ENCODE assay signal across 16 cellular contexts in genomic region chr14:49816844-49817243, GRCh38. TPM values are rescaled to one million over a fixed set of nuclear protein-coding genes. Genes with fewer than 3 reads are reported as not detected.
DNase-seq lines count a peak whose midpoint lies in the region; ATAC-seq and TF ChIP-seq lines count a peak whose summit lies in the region.
"Had no signal": no experiment of that assay in that cellular context is flagged by ENCODE, and none has a peak within 500 bp of the region (broad histone marks: within the 10 kb centered on the region; RNA-seq: fewer than 3 reads in every experiment).

No MANE protein-coding gene starts in this region.

- H3K36me3 Mint-ChIP-seq in natural killer cell (peaks cover 28% of the 10 kb centered on the region), memory B cell (peaks cover 45% of the 10 kb centered on the region)
- H3K36me3 Mint-ChIP-seq in natural killer cell treated with Interleukin-12 subunit alpha and Interleukin-12 subunit beta and Interleukin-15 and Interleukin-18, amount 100 ng/mL, for 72 hours = peaks cover 43% of the 10 kb centered on the region
- H3K36me3 Mint-ChIP-seq in activated T-helper 17 cell treated with anti-CD3 and anti-CD28 coated beads, Interleukin-2, amount 50 U/mL, for 72 hours (ENCODE audit: low read depth) = peaks cover 92% of the 10 kb centered on the region
- peaks cover 81% of the 10 kb centered on the region for H3K36me3 Mint-ChIP-seq in activated CD4-positive, alpha-beta memory T cell treated with anti-CD3 and anti-CD28 coated beads, Interleukin-2, amount 10 ng/mL, durations not matched to agents 7 days and 5 days (ENCODE audit: low read depth)

- H3K27me3 Mint-ChIP-seq in natural killer cell (ENCODE audit: low read depth in 2 of 2) (no peaks in the 10 kb centered on the region), memory B cell (no peaks in the 10 kb centered on the region)
- no peaks in the 10 kb centered on the region for H3K27me3 Mint-ChIP-seq in natural killer cell treated with Interleukin-12 subunit alpha and Interleukin-12 subunit beta and Interleukin-15 and Interleukin-18, amount 100 ng/mL, for 72 hours
- H3K27me3 Mint-ChIP-seq in activated T-helper 17 cell treated with anti-CD3 and anti-CD28 coated beads, Interleukin-2, amount 50 U/mL, for 72 hours = no peaks in the 10 kb centered on the region
- no peaks in the 10 kb centered on the region for H3K27me3 Mint-ChIP-seq in activated CD4-positive, alpha-beta memory T cell treated with anti-CD3 and anti-CD28 coated beads, Interleukin-2, amount 10 ng/mL, durations not matched to agents 7 days and 5 days
- H3K27me3 Mint-ChIP-seq: CD4-positive, alpha-beta memory T cell had no signal

- H3K4me1 Mint-ChIP-seq in natural killer cell (no peaks in the 10 kb centered on the region), memory B cell (no peaks in the 10 kb centered on the region)
- peaks cover 0 to 2% of the 10 kb centered on the region in 2 donors for H3K4me1 Mint-ChIP-seq in natural killer cell treated with Interleukin-12 subunit alpha and Interleukin-12 subunit beta and Interleukin-15 and Interleukin-18, amount 100 ng/mL, for 72 hours (ENCODE audit: low read depth in 2 of 2)
- H3K4me1 Mint-ChIP-seq in activated T-helper 17 cell treated with anti-CD3 and anti-CD28 coated beads, Interleukin-2, amount 50 U/mL, for 72 hours = peaks cover 10% of the 10 kb centered on the region
- H3K4me1 Mint-ChIP-seq in activated CD4-positive, alpha-beta memory T cell treated with anti-CD3 and anti-CD28 coated beads, Interleukin-2, amount 10 ng/mL, durations not matched to agents 7 days and 5 days = no peaks in the 10 kb centered on the region
- H3K4me1 Mint-ChIP-seq: GM23338 had no signal

- POLR2A ChIA-PET in activated CD4-positive, alpha-beta memory T cell treated with anti-CD3 and anti-CD28 coated beads, Interleukin-2, amount 10 ng/mL, durations not matched to agents 7 days and 5 days (lab: Charles Lee) = no interaction called here

- DNase-seq in natural killer cell (no peak), memory B cell (ENCODE audit: low spot score in 2 of 2) (no peak)
- no peak for DNase-seq in natural killer cell treated with Interleukin-12 subunit alpha and Interleukin-12 subunit beta and Interleukin-15 and Interleukin-18, amount 100 ng/mL, for 72 hours (ENCODE audit: low spot score)
- DNase-seq in activated CD4-positive, alpha-beta memory T cell treated with anti-CD3 and anti-CD28 coated beads, Interleukin-2, amount 10 ng/mL, durations not matched to agents 7 days and 5 days = no peak
- DNase-seq: ACHN; Calu3; CD4-positive, alpha-beta memory T cell; DMS79 treated with DMSO at 0.1 percent for 48 hours; GF-D8; HCEC 1CT; IMR-90; KBM-7 had no signal

- ATAC-seq in natural killer cell (no peak), memory B cell (ENCODE audit: low read depth) (no peak), GM18867 (IDR thresholded peaks at IDR 0.05; ENCODE audit: unreplicated experiment) (no peak), GM19328 (IDR thresholded peaks at IDR 0.05; ENCODE audit: unreplicated experiment) (no peak)
- ATAC-seq in natural killer cell treated with Interleukin-12 subunit alpha and Interleukin-12 subunit beta and Interleukin-15 and Interleukin-18, amount 100 ng/mL, for 72 hours = no peak
- no peak for ATAC-seq in activated T-helper 17 cell treated with anti-CD3 and anti-CD28 coated beads, Interleukin-2, amount 50 U/mL, for 72 hours (replicated peaks)
- ATAC-seq: GM23338 had no signal

- no peak overlapping the region for H3K4me3 Mint-ChIP-seq in natural killer cell
- H3K4me3 Mint-ChIP-seq in natural killer cell treated with Interleukin-12 subunit alpha and Interleukin-12 subunit beta and Interleukin-15 and Interleukin-18, amount 100 ng/mL, for 72 hours = no peak overlapping the region
- no peak overlapping the region for H3K4me3 Mint-ChIP-seq in activated T-helper 17 cell treated with anti-CD3 and anti-CD28 coated beads, Interleukin-2, amount 50 U/mL, for 72 hours
- no peak overlapping the region for H3K4me3 Mint-ChIP-seq in memory B cell
- H3K4me3 Mint-ChIP-seq in activated CD4-positive, alpha-beta memory T cell treated with anti-CD3 and anti-CD28 coated beads, Interleukin-2, amount 10 ng/mL, durations not matched to agents 7 days and 5 days = no peak overlapping the region
- H3K4me3 Mint-ChIP-seq: CD4-positive, alpha-beta memory T cell; GM23338 had no signal

- intact Hi-C loops in natural killer cell (cut with micrococcal nuclease) = no loop called here

- peak overlapping the region; percentile 14 to 16 for H3K27ac Mint-ChIP-seq in natural killer cell
- H3K27ac Mint-ChIP-seq in natural killer cell treated with Interleukin-12 subunit alpha and Interleukin-12 subunit beta and Interleukin-15 and Interleukin-18, amount 100 ng/mL, for 72 hours = no peak overlapping the region
- H3K27ac Mint-ChIP-seq in activated T-helper 17 cell treated with anti-CD3 and anti-CD28 coated beads, Interleukin-2, amount 50 U/mL, for 72 hours = peak overlapping the region; percentile 29
- H3K27ac Mint-ChIP-seq in memory B cell = peak overlapping the region; percentile 53
- H3K27ac Mint-ChIP-seq in activated CD4-positive, alpha-beta memory T cell treated with anti-CD3 and anti-CD28 coated beads, Interleukin-2, amount 10 ng/mL, durations not matched to agents 7 days and 5 days = no peak overlapping the region

- TF ChIP-seq CTCF in natural killer cell (IDR thresholded peaks at IDR 0.05) = no peak

- CTCF ChIA-PET in activated CD4-positive, alpha-beta memory T cell treated with anti-CD3 and anti-CD28 coated beads, Interleukin-2, amount 10 ng/mL, durations not matched to agents 7 days and 5 days (lab: Charles Lee) = interaction anchor here (1.0 to 1.6 kb wide), 2 partner anchors 9 to 26 kb away, joined by 3 to 4 read pairs; no protein-coding TSS in a partner anchor

- H3K9me3 Mint-ChIP-seq in natural killer cell (peaks cover 3 to 9% of the 10 kb centered on the region in 2 donors), memory B cell (peaks cover 8% of the 10 kb centered on the region)
- peaks cover 3% of the 10 kb centered on the region for H3K9me3 Mint-ChIP-seq in natural killer cell treated with Interleukin-12 subunit alpha and Interleukin-12 subunit beta and Interleukin-15 and Interleukin-18, amount 100 ng/mL, for 72 hours
- peaks cover 4% of the 10 kb centered on the region for H3K9me3 Mint-ChIP-seq in activated T-helper 17 cell treated with anti-CD3 and anti-CD28 coated beads, Interleukin-2, amount 50 U/mL, for 72 hours
- peaks cover 8% of the 10 kb centered on the region for H3K9me3 Mint-ChIP-seq in activated CD4-positive, alpha-beta memory T cell treated with anti-CD3 and anti-CD28 coated beads, Interleukin-2, amount 10 ng/mL, durations not matched to agents 7 days and 5 days
- H3K9me3 Mint-ChIP-seq: GM23338 had no signal

RNA-seq across cellular contexts. Expression of gene NEMF, which starts 35.7 kb away (rescaled TPM):
- total RNA-seq in natural killer cell = 100 to 1,000 TPM; 120 to 126 (median 122) TPM
- total RNA-seq in natural killer cell treated with Interleukin-12 subunit alpha and Interleukin-12 subunit beta and Interleukin-15 and Interleukin-18, amount 100 ng/mL, for 72 hours = 100 to 1,000 TPM in 1 of 2 donors, 10 to 100 TPM in 1; 95.2 to 120 TPM
- 10 to 100 TPM; 79.9 to 86.6 TPM for total RNA-seq in activated T-helper 17 cell treated with anti-CD3 and anti-CD28 coated beads, Interleukin-2, amount 50 U/mL, for 72 hours
- total RNA-seq in activated CD4-positive, alpha-beta memory T cell treated with anti-CD3 and anti-CD28 coated beads, Interleukin-2, amount 10 ng/mL, durations not matched to agents 7 days and 5 days = 10 to 100 TPM; 64.7 to 73.3 TPM

RNA-seq across cellular contexts. Expression of gene KLHDC2, which starts 48.9 kb away (rescaled TPM):
- total RNA-seq in natural killer cell = 10 to 100 TPM; 60.4 to 64.2 (median 63.2) TPM
- total RNA-seq in natural killer cell treated with Interleukin-12 subunit alpha and Interleukin-12 subunit beta and Interleukin-15 and Interleukin-18, amount 100 ng/mL, for 72 hours = 10 to 100 TPM; 17.2 to 17.8 TPM
- total RNA-seq in activated T-helper 17 cell treated with anti-CD3 and anti-CD28 coated beads, Interleukin-2, amount 50 U/mL, for 72 hours = 10 to 100 TPM; 14.4 to 22.5 TPM
- 10 to 100 TPM; 34.3 to 34.7 TPM for total RNA-seq in activated CD4-positive, alpha-beta memory T cell treated with anti-CD3 and anti-CD28 coated beads, Interleukin-2, amount 10 ng/mL, durations not matched to agents 7 days and 5 days

Comparison
In these comparisons a context has a peak if more than half of its experiments do, and no peak if none do; other contexts are left out.
1. H3K27ac Mint-ChIP-seq: peak in natural killer cell (2 of 2), activated T-helper 17 cell treated with anti-CD3 and anti-CD28 coated beads, Interleukin-2, amount 50 U/mL, for 72 hours (single experiment) and memory B cell (single experiment); none in natural killer cell treated with Interleukin-12 subunit alpha and Interleukin-12 subunit beta and Interleukin-15 and Interleukin-18, amount 100 ng/mL, for 72 hours (0 of 2) and activated CD4-positive, alpha-beta memory T cell treated with anti-CD3 and anti-CD28 coated beads, Interleukin-2, amount 10 ng/mL, durations not matched to agents 7 days and 5 days (single experiment).